28 cellular contexts compared by ENCODE assay signal in the genomic region with DNA sequence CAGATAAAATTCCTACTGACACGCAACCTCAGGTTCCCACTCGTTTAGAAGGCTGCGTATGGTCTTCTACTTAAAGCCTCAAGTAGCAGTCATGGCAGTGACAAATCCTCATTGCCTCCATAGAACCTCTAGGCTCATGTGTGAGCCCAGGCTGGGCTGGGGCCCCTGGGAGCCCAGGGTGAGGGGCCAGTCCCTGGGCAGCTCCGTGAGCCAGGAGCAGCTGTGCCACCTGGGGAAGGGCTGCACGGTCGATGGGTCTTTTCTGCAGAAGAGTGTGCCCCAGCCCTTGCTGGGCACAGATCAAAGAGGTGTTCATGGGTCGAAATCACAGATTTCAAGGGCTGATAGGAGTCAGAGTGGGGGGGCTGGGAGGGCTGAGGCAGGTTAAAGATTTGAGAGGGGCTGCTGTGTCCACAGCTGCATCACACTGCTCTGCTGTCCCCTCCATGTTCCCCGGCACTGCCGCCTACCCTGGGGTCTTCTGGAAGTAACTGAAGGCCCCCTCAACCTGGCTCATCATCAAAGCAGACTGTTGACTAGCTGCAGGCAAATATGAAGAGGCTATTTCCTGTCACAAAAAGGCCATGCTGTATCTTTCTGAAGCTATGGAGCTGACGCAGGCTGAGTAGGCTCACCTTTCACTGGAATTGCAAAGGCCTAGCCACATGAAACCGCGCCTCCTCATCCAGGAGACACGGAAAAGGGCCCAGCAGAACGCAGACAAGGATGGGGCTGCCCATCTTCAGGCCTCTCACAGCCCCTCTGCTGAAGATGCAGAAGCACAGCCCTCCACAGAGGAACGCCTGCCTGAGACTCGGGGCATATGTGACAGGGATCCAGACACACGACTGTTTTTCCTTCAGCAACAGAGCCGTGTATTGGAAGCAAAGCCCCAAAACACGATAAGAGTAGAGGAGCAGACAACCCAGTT. TPM values are rescaled to one million over a fixed set of nuclear protein-coding genes. Genes with fewer than 3 reads are reported as not detected.
A peak's percentile ranks its signal among the peaks of the same experiment; 100 is the strongest.
DNase-seq lines count a peak whose midpoint lies in the region; ATAC-seq, FAIRE-seq and TF ChIP-seq lines count a peak whose summit lies in the region.
"Had no signal": no experiment of that assay in that cellular context is flagged by ENCODE, and none has a peak within 500 bp of the region (broad histone marks: within the 10 kb centered on the region; RNA-seq: fewer than 3 reads in every experiment).

No MANE protein-coding gene starts in this region.

- H3K4me1 ChIP-seq in right cardiac atrium (ENCODE audit: control insufficient read depth, insufficient read depth, low read length) (no peaks in the 10 kb centered on the region), kidney (ENCODE audit: control insufficient read depth in 1 of 2, insufficient read depth in 1 of 2, low read depth in 1 of 2, low read length in 2 of 2) (no peaks in the 10 kb centered on the region), upper lobe of right lung (no peaks in the 10 kb centered on the region)
- H3K4me1 ChIP-seq: tibial nerve had no signal

- FAIRE-seq in kidney (lab: Jason Lieb, UNC) = no peak
- FAIRE-seq: colon, small intestine had no signal

- 76% methylated on average over 19 of the region's 19 CpGs for WGBS in right cardiac atrium

- ATAC-seq in Right ventricle myocardium superior (ENCODE audit: poor library complexity) (no peak), right cardiac atrium (no peak), upper lobe of right lung (no peak)
- ATAC-seq: activated T-cell treated with anti-CD3 and anti-CD28 coated beads, Interleukin-2, amount 50 U/mL, for 72 hours; effector memory CD8-positive, alpha-beta T cell; esophagus mucosa; stimulated activated naive CD8-positive, alpha-beta T cell treated with anti-CD3 and anti-CD28 coated beads, Interleukin-15, amount 100 ng/mL, for 72 hours had no signal

- H3K36me3 ChIP-seq in kidney (ENCODE audit: control insufficient read depth in 1 of 2, insufficient read depth in 2 of 2, low read length in 2 of 2) (no peaks in the 10 kb centered on the region), upper lobe of right lung (no peaks in the 10 kb centered on the region)
- H3K36me3 ChIP-seq: brain microvascular endothelial cell had no signal

- no peak overlapping the region for H3K9ac ChIP-seq in kidney (ENCODE audit: low read length in 2 of 2)

- no peak overlapping the region for H3K27ac ChIP-seq in right cardiac atrium (ENCODE audit: low read length)
- no peak overlapping the region for H3K27ac ChIP-seq in kidney (ENCODE audit: low read depth in 2 of 2, low read length in 2 of 2)
- H3K27ac ChIP-seq in upper lobe of right lung = no peak overlapping the region
- H3K27ac ChIP-seq: 22Rv1, brain microvascular endothelial cell, tibial nerve had no signal

- H3K27me3 ChIP-seq in right cardiac atrium (ENCODE audit: control insufficient read depth, insufficient read depth) = no peaks in the 10 kb centered on the region
- H3K27me3 ChIP-seq in upper lobe of right lung = no peaks in the 10 kb centered on the region
- H3K27me3 ChIP-seq: brain microvascular endothelial cell, tibial nerve had no signal

- no peaks in the 10 kb centered on the region for H3K9me3 ChIP-seq in right cardiac atrium (ENCODE audit: control insufficient read depth, low read length)
- H3K9me3 ChIP-seq in kidney (ENCODE audit: control insufficient read depth in 1 of 2, low read length in 2 of 2) = no peaks in the 10 kb centered on the region
- H3K9me3 ChIP-seq in upper lobe of right lung = no peaks in the 10 kb centered on the region

- DNase-seq in NCI-H2107 treated with DMSO at 0.1 percent for 48 hours (lab: John Stamatoyannopoulos, UW; ENCODE audit: unreplicated experiment) (peak; percentile 9), NCI-H2107 (lab: John Stamatoyannopoulos, UW) (no peak), Right ventricle myocardium superior (peak; percentile 16), right cardiac atrium (no peak), kidney (peak; percentile 30), upper lobe of right lung (peak; percentile 51), D341Med (ENCODE audit: low spot score) (no peak), NCI-H1048 (lab: John Stamatoyannopoulos, UW) (no peak)
- DNase-seq: activated T-cell treated with anti-CD3 and anti-CD28 coated beads, Interleukin-2, amount 50 U/mL, for 72 hours; brain microvascular endothelial cell; effector memory CD8-positive, alpha-beta T cell; foreskin melanocyte; hypothalamus; MM.1S; NCI-H146; NCI-H446 treated with DMSO at 0.1 percent for 48 hours; small intestine; stimulated activated CD4-positive, alpha-beta T cell treated with anti-CD3 and anti-CD28 coated beads, Interleukin-4, amount 100 ng/mL, for 24 hours; stimulated activated naive CD8-positive, alpha-beta T cell treated with anti-CD3 and anti-CD28 coated beads, Interleukin-15, amount 100 ng/mL, for 72 hours; T-helper 9 cell had no signal

- H3K4me3 ChIP-seq in right cardiac atrium (ENCODE audit: low read length) = no peak overlapping the region
- H3K4me3 ChIP-seq in kidney (ENCODE audit: low read length in 2 of 2) = no peak overlapping the region
- no peak overlapping the region for H3K4me3 ChIP-seq in upper lobe of right lung
- H3K4me3 ChIP-seq: lung, tibial nerve had no signal

- TF ChIP-seq CTCF in kidney (IDR thresholded peaks at IDR 0.05; ENCODE audit: borderline replicate concordance, extremely low read depth, insufficient read depth) (no peak), upper lobe of right lung (IDR thresholded peaks at IDR 0.05) (no peak)

- intact Hi-C loops in Right ventricle myocardium superior (cut with DNase I) (no loop called here), right cardiac atrium (cut with DNase I) (no loop called here), kidney (cut with DNase I) (no loop called here), upper lobe of right lung (cut with DNase I) (no loop called here)

RNA-seq across cellular contexts. Expression of a gene that starts 35.7 kb away (rescaled TPM):
- total RNA-seq in Right ventricle myocardium superior (not detected), right cardiac atrium (not detected), kidney (not detected), upper lobe of right lung (9.5 TPM)
- polyA plus RNA-seq in right cardiac atrium (not detected), kidney (ENCODE audit: insufficient read depth, low read depth, low replicate concordance) (not detected)
- total RNA-seq: activated T-cell treated with anti-CD3 and anti-CD28 coated beads, Interleukin-2, amount 50 U/mL, for 72 hours; Daoy; esophagus mucosa; pulmonary artery endothelial cell; RPMI7951; tibial nerve had no signal
- polyA plus RNA-seq: small intestine had no signal

Comparison
In these comparisons a context has a peak if more than half of its experiments do, and no peak if none do; other contexts are left out.
1. DNase-seq: peak in NCI-H2107 treated with DMSO at 0.1 percent for 48 hours (single experiment), Right ventricle myocardium superior (single experiment), kidney (single experiment) and upper lobe of right lung (single experiment); none in NCI-H2107 (single experiment), right cardiac atrium (0 of 3), D341Med (single experiment) and NCI-H1048 (single experiment).
2. RNA of a gene that starts 35.7 kb away (total RNA-seq): 9.5 TPM in upper lobe of right lung (single experiment); not detected in Right ventricle myocardium superior (single experiment), not detected in right cardiac atrium and not detected in kidney (single experiment); every median in the first group is over 10 times any median in the second.